In the genomic region with DNA sequence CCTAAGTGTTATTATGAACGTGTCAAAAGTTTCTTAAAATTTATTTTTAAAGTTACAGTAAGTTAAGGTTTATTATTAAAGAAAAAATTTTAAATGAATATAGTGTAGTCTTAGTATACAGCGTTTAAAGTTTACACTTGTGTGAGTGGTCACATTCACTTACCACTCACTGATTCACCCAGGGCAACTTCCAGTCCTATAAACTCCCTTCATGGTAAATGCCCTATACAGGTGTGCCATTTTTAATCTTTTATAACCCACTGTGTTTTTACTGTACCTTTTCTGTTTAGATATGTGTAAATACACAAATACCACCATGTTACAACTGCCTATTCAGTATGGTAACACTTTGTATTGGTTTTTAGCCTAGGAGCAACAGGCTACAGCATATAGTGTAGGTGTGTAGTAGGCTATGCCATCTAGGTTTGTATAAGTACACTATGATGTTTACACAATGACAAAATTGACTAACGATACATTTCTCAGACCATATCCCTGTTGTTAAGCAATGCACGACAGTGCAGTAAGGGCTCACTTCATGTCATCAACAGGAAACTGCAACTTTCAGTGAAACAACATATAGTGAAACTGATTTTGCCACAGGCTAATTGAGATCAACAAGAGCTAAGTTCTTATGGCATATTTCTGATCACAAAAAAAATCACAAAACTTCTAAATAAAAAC, we compare ENCODE assay signal across 9 cellular contexts.
DNase-seq lines count a peak whose midpoint lies in the region; ATAC-seq and TF ChIP-seq lines count a peak whose summit lies in the region.
"Had no signal": no experiment of that assay in that cellular context is flagged by ENCODE, and none has a peak within 500 bp of the region (broad histone marks: within the 10 kb centered on the region; RNA-seq: fewer than 3 reads in every experiment).

No MANE protein-coding gene starts in this region.

- CTCF ChIA-PET in RWPE1 (lab: Yijun Ruan, JAX), result interaction anchor here (0.6 to 1.0 kb wide), 5 partner anchors 52 to 626 kb away, joined by 3 read pairs; no protein-coding TSS in a partner anchor

- H3K4me3 ChIP-seq in lower leg skin (ENCODE audit: low read depth, poor library complexity, severe bottlenecking), result no peak overlapping the region

- no peak for TF ChIP-seq POLR2A in lower leg skin (IDR thresholded peaks at IDR 0.05)

- H3K27ac ChIP-seq in RWPE1, result no peak overlapping the region

- POLR2A ChIA-PET in RWPE1 (lab: Yijun Ruan, JAX; ENCODE audit: low non-redundant PET), result no interaction called here

- intact Hi-C loops in lower leg skin (cut with DNase I; ENCODE audit: low total_unique reads), result no loop called here

- TF ChIP-seq CTCF in RWPE1 (conservative IDR thresholded peaks at IDR 0.05; ENCODE audit: low read depth) (no peak), lower leg skin (IDR thresholded peaks at IDR 0.05) (no peak)

- ATAC-seq in GM18511 (IDR thresholded peaks at IDR 0.05; ENCODE audit: unreplicated experiment) (peak; percentile 71), GM21528 (IDR thresholded peaks at IDR 0.05; ENCODE audit: low FRiP score, unreplicated experiment) (peak; percentile 62), HG03520 (IDR thresholded peaks at IDR 0.05; ENCODE audit: unreplicated experiment) (peak; percentile 86)

- WGBS in lower leg skin, 2 donors, result 74 to 78% methylated on average over 4 of the region's 4 CpGs

- DNase-seq in kidney tubule cell (ENCODE audit: low spot score) (peak; percentile 23), COR-L47 (lab: John Stamatoyannopoulos, UW) (no peak), RWPE1 (ENCODE audit: low spot score) (no peak), lower leg skin (ENCODE audit: low spot score in 2 of 2) (no peak)
- no peak for DNase-seq in activated naive CD4-positive, alpha-beta T cell treated with anti-CD3 and anti-CD28 coated beads, Interleukin-2, amount 50 U/mL, for 16 hours
- DNase-seq: stimulated activated CD4-positive, alpha-beta T cell treated with anti-CD3 and anti-CD28 coated beads, Interleukin-12 subunit alpha, Interleukin-12 subunit beta, amount 100 ng/mL, for 4 hours had no signal
